10 cellular contexts compared by ENCODE assay signal in the genomic region with DNA sequence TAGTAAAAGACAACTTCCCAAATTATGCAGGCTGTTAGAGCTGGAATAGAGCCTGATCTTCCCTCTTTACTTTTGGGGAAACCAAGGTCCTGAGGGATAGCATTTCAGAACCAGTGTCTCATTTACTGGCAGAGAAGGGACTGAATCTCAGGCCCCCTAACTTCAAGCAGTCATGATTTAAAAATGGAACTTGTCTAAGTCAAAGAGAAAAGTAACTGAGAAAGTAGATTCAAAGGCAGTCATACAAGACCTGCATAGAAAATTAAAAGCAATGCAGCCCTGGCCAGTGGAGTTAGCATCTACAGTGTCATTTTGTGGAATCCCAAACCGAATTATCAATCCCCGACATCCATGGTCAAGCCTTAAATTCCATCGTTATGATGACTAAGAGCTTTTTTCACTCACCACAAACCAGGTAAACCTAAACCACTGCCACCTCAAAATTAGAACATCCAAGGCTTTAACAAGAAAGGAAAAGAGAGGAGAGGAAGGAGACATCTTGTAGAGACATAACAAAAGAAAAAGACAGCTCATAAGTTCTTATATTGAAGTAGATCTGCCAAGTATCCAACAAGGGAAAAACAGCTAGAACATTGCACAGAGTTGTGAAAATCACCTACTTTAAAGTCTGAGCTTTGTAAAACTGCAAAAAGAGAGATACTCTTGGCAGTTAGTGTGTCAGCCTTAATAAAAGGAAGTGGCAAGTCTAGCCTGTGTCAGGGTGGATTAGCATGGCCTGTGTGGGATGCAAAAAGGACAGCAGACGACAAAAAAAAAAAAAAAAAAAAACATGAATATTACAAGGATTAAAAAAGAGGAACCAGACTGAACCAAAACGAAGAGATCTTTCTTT. TPM values are rescaled to one million over a fixed set of nuclear protein-coding genes. Genes with fewer than 3 reads are reported as not detected.
DNase-seq lines count a peak whose midpoint lies in the region; ATAC-seq and TF ChIP-seq lines count a peak whose summit lies in the region.
"Had no signal": no experiment of that assay in that cellular context is flagged by ENCODE, and none has a peak within 500 bp of the region (broad histone marks: within the 10 kb centered on the region; RNA-seq: fewer than 3 reads in every experiment).

No MANE protein-coding gene starts in this region.

- ATAC-seq in activated naive CD8-positive, alpha-beta T cell treated with anti-CD3 and anti-CD28 coated beads, Interleukin-2, amount 50 U/mL, for 24 hours: peak; percentile 27

- 44% methylated on average over 4 of the region's 5 CpGs for WGBS in mammary epithelial cell (ENCODE audit: low coverage, missing lambda C conversion rate)

- no peaks in the 10 kb centered on the region for H3K27me3 ChIP-seq in mammary epithelial cell (ENCODE audit: insufficient read depth, low read length)

- no peaks in the 10 kb centered on the region for H3K9me3 Mint-ChIP-seq in MCF 10A (ENCODE audit: unreplicated experiment)
- no peaks in the 10 kb centered on the region for H3K9me3 Mint-ChIP-seq in activated naive CD8-positive, alpha-beta T cell treated with anti-CD3 and anti-CD28 coated beads, Interleukin-2, amount 50 U/mL, for 24 hours

- H3K4me1 Mint-ChIP-seq in MCF 10A (ENCODE audit: insufficient read depth, unreplicated experiment): peaks cover 18% of the 10 kb centered on the region
- peaks cover 66% of the 10 kb centered on the region for H3K4me1 Mint-ChIP-seq in activated naive CD8-positive, alpha-beta T cell treated with anti-CD3 and anti-CD28 coated beads, Interleukin-2, amount 50 U/mL, for 24 hours

- no peak overlapping the region for H3K27ac Mint-ChIP-seq in MCF 10A (ENCODE audit: low read depth, unreplicated experiment)
- H3K27ac Mint-ChIP-seq in activated naive CD8-positive, alpha-beta T cell treated with anti-CD3 and anti-CD28 coated beads, Interleukin-2, amount 50 U/mL, for 24 hours: peak overlapping the region; percentile 88

- H3K79me2 ChIP-seq in mammary epithelial cell (ENCODE audit: insufficient read depth, low read length): no peaks in the 10 kb centered on the region

- no peaks in the 10 kb centered on the region for H3K36me3 ChIP-seq in mammary epithelial cell (ENCODE audit: insufficient read depth, low read length)

- BruUV-seq in mammary epithelial cell (replicated peaks; lab: Mats Ljungman, UMichigan) (no TSS peak), MCF 10A (replicated peaks; lab: Mats Ljungman, UMichigan) (no TSS peak)

- intact Hi-C loops in mammary epithelial cell (cut with micrococcal nuclease) (no loop called here), MCF 10A (cut with micrococcal nuclease) (no loop called here)

- DNase-seq in mammary epithelial cell (peak; percentile 12), MCF 10A (ENCODE audit: unreplicated experiment) (no peak), MV-4-11 (lab: John Stamatoyannopoulos, UW) (peak; percentile 97), ureter (ENCODE audit: low spot score) (peak; percentile 6), T-helper 9 cell (no peak), NCI-H774 (lab: John Stamatoyannopoulos, UW) (no peak), epidermal melanocyte (ENCODE audit: insufficient read length, low spot score) (no peak)
- no peak for DNase-seq in activated naive CD8-positive, alpha-beta T cell treated with anti-CD3 and anti-CD28 coated beads, Interleukin-2, amount 50 U/mL, for 24 hours
- DNase-seq: NCI-H1417 treated with DMSO at 0.1 percent for 48 hours had no signal

- CTCF ChIA-PET in mammary epithelial cell (lab: Charles Lee; ENCODE audit: low non-redundant PET): no interaction called here
- CTCF ChIA-PET in MCF 10A (lab: Yijun Ruan, JAX): no interaction called here

- no peak overlapping the region for H3K9ac ChIP-seq in mammary epithelial cell (ENCODE audit: insufficient read depth, low read length)

- H3K27me3 Mint-ChIP-seq in MCF 10A (ENCODE audit: insufficient read depth, unreplicated experiment): peaks cover 6% of the 10 kb centered on the region
- H3K27me3 Mint-ChIP-seq in activated naive CD8-positive, alpha-beta T cell treated with anti-CD3 and anti-CD28 coated beads, Interleukin-2, amount 50 U/mL, for 24 hours: peaks cover 14% of the 10 kb centered on the region

- dilution Hi-C loops in mammary epithelial cell (cut with HindIII; ENCODE audit: low sequenced_read_pairs): no loop called here

- POLR2A ChIA-PET in MCF 10A (lab: Yijun Ruan, JAX): interaction anchor here (0.7 to 2.1 kb wide), 5 partner anchors 10 to 378 kb away, joined by 3 to 7 read pairs (median 3); no protein-coding TSS in a partner anchor

- H3K4me3 ChIP-seq in mammary epithelial cell (replicated peaks in 1 of 3; ENCODE audit: insufficient read depth in 1 of 3, low read depth in 2 of 3, low read length in 3 of 3): no peak overlapping the region
- H3K4me3 ChIP-seq: lung had no signal

- H3K27ac ChIP-seq in mammary epithelial cell (ENCODE audit: insufficient read depth, low read depth, low read length): no peak overlapping the region

- TF ChIP-seq CTCF in mammary epithelial cell (conservative IDR thresholded peaks at IDR 0.05 in 1 of 2, IDR thresholded peaks at IDR 0.05 in 1 of 2; ENCODE audit: extremely low read depth in 1 of 2, insufficient read depth in 1 of 2, low read depth in 1 of 2, low read length in 2 of 2): no peak
- TF ChIP-seq CTCF in MCF 10A (IDR thresholded peaks at IDR 0.05; ENCODE audit: unreplicated experiment): no peak

- in situ Hi-C loops in mammary epithelial cell (cut with MboI; ENCODE audit: low sequenced_read_pairs in 2 of 2): no loop called here

- no peak overlapping the region for H2AFZ ChIP-seq in mammary epithelial cell (ENCODE audit: low read depth, low read length)

- no peaks in the 10 kb centered on the region for H3K9me3 ChIP-seq in mammary epithelial cell (replicated peaks; ENCODE audit: insufficient read depth, low read length)

- no peak overlapping the region for H3K4me2 ChIP-seq in mammary epithelial cell (ENCODE audit: insufficient read depth, low read depth, low read length)

- H3K4me3 Mint-ChIP-seq in MCF 10A (ENCODE audit: unreplicated experiment): no peak overlapping the region
- H3K4me3 Mint-ChIP-seq in activated naive CD8-positive, alpha-beta T cell treated with anti-CD3 and anti-CD28 coated beads, Interleukin-2, amount 50 U/mL, for 24 hours: peak overlapping the region; percentile 39

- H4K20me1 ChIP-seq in mammary epithelial cell (ENCODE audit: insufficient read depth, low read length): no peaks in the 10 kb centered on the region

- H3K36me3 Mint-ChIP-seq in MCF 10A (ENCODE audit: insufficient read depth, unreplicated experiment): no peaks in the 10 kb centered on the region
- no peaks in the 10 kb centered on the region for H3K36me3 Mint-ChIP-seq in activated naive CD8-positive, alpha-beta T cell treated with anti-CD3 and anti-CD28 coated beads, Interleukin-2, amount 50 U/mL, for 24 hours (ENCODE audit: low read depth)

- H3K4me1 ChIP-seq in mammary epithelial cell (ENCODE audit: insufficient read depth, low read length): peaks cover 16% of the 10 kb centered on the region

RNA-seq across cellular contexts. Expression of a gene that starts 54.1 kb away (rescaled TPM):
- total RNA-seq in mammary epithelial cell: not detected
- polyA plus RNA-seq in mammary epithelial cell: not detected
- not detected for polyA minus RNA-seq in mammary epithelial cell
- total RNA-seq in MCF 10A (2022): not detected in 2 replicates
- 1.3 TPM for total RNA-seq in ureter

RNA-seq across cellular contexts. Expression of a gene that starts 57.6 kb away (rescaled TPM):
- total RNA-seq in mammary epithelial cell: under 1 TPM in 1 of 2 donors, not detected in 1; 0.19 TPM
- polyA plus RNA-seq in mammary epithelial cell: not detected
- not detected for polyA minus RNA-seq in mammary epithelial cell
- total RNA-seq in MCF 10A (2022): not detected in 2 replicates
- total RNA-seq in ureter: not detected

Comparison
In these comparisons a context has a peak if more than half of its experiments do, and no peak if none do; other contexts are left out.
1. DNase-seq: peak in mammary epithelial cell (single experiment), MV-4-11 (single experiment) and ureter (single experiment); none in MCF 10A (single experiment), activated naive CD8-positive, alpha-beta T cell treated with anti-CD3 and anti-CD28 coated beads, Interleukin-2, amount 50 U/mL, for 24 hours (single experiment), T-helper 9 cell (single experiment), NCI-H774 (single experiment) and epidermal melanocyte (single experiment).